2 cellular contexts compared by ENCODE assay signal in genomic region chr1:42847721-42848470, GRCh38.
TF ChIP-seq lines count a peak whose summit lies in the region.

No MANE protein-coding gene starts in this region.

TF ChIP-seq in K562, 482 proteins besides CTCF, POLR2A, EP300 and RAD21:
- no peak for TF ChIP-seq ZBTB5 (IDR thresholded peaks at IDR 0.05)
- TF ChIP-seq DNMT1 (IDR thresholded peaks at IDR 0.05): 0 out of 2 replicates have a peak, but pooled peaks have one; percentile 37

TF ChIP-seq in neural cell, 6 proteins besides CTCF, POLR2A, EP300 and RAD21:
- TF ChIP-seq POLR2AphosphoS5 (IDR thresholded peaks at IDR 0.05): no peak
- TF ChIP-seq EZH2 (IDR thresholded peaks at IDR 0.05; ENCODE audit: borderline replicate concordance, insufficient read depth, low read length, poor library complexity, severe bottlenecking): no peak
